30 cellular contexts compared by ENCODE assay signal in the genomic region with DNA sequence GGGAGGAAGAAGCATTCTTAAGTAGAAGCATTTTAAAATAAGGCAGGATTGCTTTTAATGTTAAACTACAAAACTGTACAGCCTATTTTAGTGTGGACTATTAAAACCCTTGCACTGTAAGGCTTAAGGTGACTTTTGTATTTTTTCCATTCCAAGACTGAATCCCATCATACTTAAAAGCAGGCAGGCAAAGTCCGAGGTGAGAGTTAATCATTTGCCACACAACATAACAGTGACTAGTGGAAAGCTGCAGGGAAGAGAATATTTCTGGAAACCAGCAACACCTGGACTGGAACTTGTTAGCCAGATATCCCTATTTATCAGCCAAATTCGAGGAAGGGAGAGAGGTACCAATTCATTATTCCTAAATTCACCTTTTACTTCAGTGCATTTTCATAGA. TPM values are rescaled to one million over a fixed set of nuclear protein-coding genes. Genes with fewer than 3 reads are reported as not detected.
DNase-seq lines count a peak whose midpoint lies in the region; ATAC-seq, FAIRE-seq and TF ChIP-seq lines count a peak whose summit lies in the region.
"Had no signal": no experiment of that assay in that cellular context is flagged by ENCODE, and none has a peak within 500 bp of the region (broad histone marks: within the 10 kb centered on the region; RNA-seq: fewer than 3 reads in every experiment).

No MANE protein-coding gene starts in this region.

- no peak overlapping the region for H2AFZ ChIP-seq in HepG2 (ENCODE audit: low read length)
- no peak overlapping the region for H2AFZ ChIP-seq in osteoblast (ENCODE audit: low read length)

- peaks cover 58% of the 10 kb centered on the region for H3K4me1 Mint-ChIP-seq in WTC11
- H3K4me1 Mint-ChIP-seq in stimulated activated effector memory CD8-positive, alpha-beta T cell treated with anti-CD3 and anti-CD28 coated beads, Interleukin-12 subunit alpha, Interleukin-12 subunit beta, amount 100 ng/mL, for 72 hours = peaks cover 20% of the 10 kb centered on the region

- ATAC-seq in HepG2 (peak; percentile 17), right lobe of liver (no peak), WTC11 (no peak), left lobe of liver (peak; percentile 27)
- no peak for ATAC-seq in stimulated activated effector memory CD8-positive, alpha-beta T cell treated with anti-CD3 and anti-CD28 coated beads, Interleukin-12 subunit alpha, Interleukin-12 subunit beta, amount 100 ng/mL, for 72 hours
- ATAC-seq: activated naive CD4-positive, alpha-beta T cell treated with anti-CD3 and anti-CD28 coated beads, Interleukin-2, amount 50 U/mL, for 72 hours; HCT116 had no signal

- DNase-seq in HepG2 (ENCODE audit: low spot score) (peak; percentile 68), right lobe of liver (no peak), WTC11 (ENCODE audit: low spot score) (no peak), left lobe of liver (ENCODE audit: low spot score) (no peak), transverse colon (no peak), osteoblast (ENCODE audit: insufficient read length, low spot score, missing footprints) (no peak), NCI-H2081 (lab: John Stamatoyannopoulos, UW) (no peak)
- DNase-seq in stimulated activated effector memory CD8-positive, alpha-beta T cell treated with anti-CD3 and anti-CD28 coated beads, Interleukin-12 subunit alpha, Interleukin-12 subunit beta, amount 100 ng/mL, for 72 hours (ENCODE audit: low spot score in 2 of 2) = no peak
- DNase-seq: 8988T; activated T-cell treated with anti-CD3 and anti-CD28 coated beads for 4 hours; CD4-positive, alpha-beta memory T cell; cortex of kidney; esophagus squamous epithelium; GDM1; KBM-7; left ventricle myocardium superior; midbrain; MM.1S; NCI-H1436; NCI-H2107; NCI-H446; nephron progenitor cell; SK-N-SH; stimulated activated naive CD4-positive, alpha-beta T cell treated with Interleukin-2 at 50 U/mL for 16 hours; T-helper 2 cell; thyroid gland had no signal

- intact Hi-C loops in HepG2 (cut with micrococcal nuclease; ENCODE audit: unreplicated experiment) (loop anchor here (10.0 kb wide), 1 partner anchor 362 kb away; no protein-coding TSS in a partner anchor), right lobe of liver (cut with DNase I) (no loop called here), transverse colon (cut with DNase I; ENCODE audit: low total_unique reads) (loop anchor here (5.0 kb wide), 1 partner anchor 745 kb away; no protein-coding TSS in a partner anchor)

- TF ChIP-seq CTCF in HepG2 (CRISPR knock-in tag; IDR thresholded peaks at IDR 0.05) (no peak), right lobe of liver (IDR thresholded peaks at IDR 0.05) (no peak), WTC11 (IDR thresholded peaks at IDR 0.05) (no peak), transverse colon (IDR thresholded peaks at IDR 0.05) (no peak), osteoblast (IDR thresholded peaks at IDR 0.05; ENCODE audit: extremely low read depth, low read depth, low read length) (no peak)

- no peak overlapping the region for H3K9ac ChIP-seq in HepG2 (ENCODE audit: insufficient read depth, low read depth, low read length)
- H3K9ac ChIP-seq: SK-N-SH had no signal

- TF ChIP-seq RAD21 in HepG2 (CRISPR knock-in tag; IDR thresholded peaks at IDR 0.05) = no peak

- H3K27me3 ChIP-seq in HepG2 (ENCODE audit: control insufficient read depth in 1 of 2, insufficient read depth in 2 of 2, low read length in 2 of 2) = no peaks in the 10 kb centered on the region; a peak in 1 of 5 replicates
- H3K27me3 ChIP-seq in right lobe of liver = no peaks in the 10 kb centered on the region
- H3K27me3 ChIP-seq in transverse colon = peaks cover 57% of the 10 kb centered on the region
- H3K27me3 ChIP-seq in osteoblast (ENCODE audit: insufficient read depth, low read length) = peaks cover 53% of the 10 kb centered on the region
- H3K27me3 ChIP-seq: thyroid gland had no signal

- TF ChIP-seq POLR2A in HepG2 (IDR thresholded peaks at IDR 0.05; ENCODE audit: insufficient read depth in 1 of 2, low read depth in 2 of 2, low read length in 2 of 2) (no peak), right lobe of liver (IDR thresholded peaks at IDR 0.05) (no peak), transverse colon (IDR thresholded peaks at IDR 0.05) (no peak)

- H3K36me3 Mint-ChIP-seq in WTC11 = no peaks in the 10 kb centered on the region
- H3K36me3 Mint-ChIP-seq in stimulated activated effector memory CD8-positive, alpha-beta T cell treated with anti-CD3 and anti-CD28 coated beads, Interleukin-12 subunit alpha, Interleukin-12 subunit beta, amount 100 ng/mL, for 72 hours = no peaks in the 10 kb centered on the region
- H3K36me3 Mint-ChIP-seq: CD4-positive, alpha-beta memory T cell had no signal

- no peaks in the 10 kb centered on the region for H4K20me1 ChIP-seq in HepG2 (ENCODE audit: insufficient read depth, low read length)
- no peaks in the 10 kb centered on the region for H4K20me1 ChIP-seq in osteoblast (ENCODE audit: insufficient read depth, low read length)

- H3K4me3 Mint-ChIP-seq in WTC11 = no peak overlapping the region
- H3K4me3 Mint-ChIP-seq in stimulated activated effector memory CD8-positive, alpha-beta T cell treated with anti-CD3 and anti-CD28 coated beads, Interleukin-12 subunit alpha, Interleukin-12 subunit beta, amount 100 ng/mL, for 72 hours = no peak overlapping the region

- H3K9me3 ChIP-seq in HepG2 (ENCODE audit: low read length) = no peaks in the 10 kb centered on the region
- no peaks in the 10 kb centered on the region for H3K9me3 ChIP-seq in right lobe of liver
- H3K9me3 ChIP-seq in transverse colon = no peaks in the 10 kb centered on the region
- no peaks in the 10 kb centered on the region for H3K9me3 ChIP-seq in osteoblast (ENCODE audit: low read depth, low read length)
- H3K9me3 ChIP-seq: esophagus squamous epithelium, SK-N-SH, thyroid gland had no signal

- H3K9me3 Mint-ChIP-seq in WTC11 = no peaks in the 10 kb centered on the region
- no peaks in the 10 kb centered on the region for H3K9me3 Mint-ChIP-seq in stimulated activated effector memory CD8-positive, alpha-beta T cell treated with anti-CD3 and anti-CD28 coated beads, Interleukin-12 subunit alpha, Interleukin-12 subunit beta, amount 100 ng/mL, for 72 hours
- H3K9me3 Mint-ChIP-seq: activated naive CD4-positive, alpha-beta T cell treated with anti-CD3 and anti-CD28 coated beads, Interleukin-2, amount 50 U/mL, for 72 hours; nephron progenitor cell had no signal

- no peak for TF ChIP-seq EP300 in HepG2 (IDR thresholded peaks at IDR 0.05; ENCODE audit: low read depth in 2 of 2, low read length in 2 of 2)
- no peak for TF ChIP-seq EP300 in HepG2 (CRISPR knock-in tag; IDR thresholded peaks at IDR 0.05; ENCODE audit: borderline replicate concordance)
- TF ChIP-seq EP300 in transverse colon (IDR thresholded peaks at IDR 0.05; ENCODE audit: low read depth) = no peak

- H3K4me2 ChIP-seq in HepG2 (ENCODE audit: low read depth, low read length) (peak overlapping the region; percentile 55), osteoblast (ENCODE audit: insufficient read depth, low read length) (no peak overlapping the region)

- CTCF ChIA-PET in HepG2 (lab: Yijun Ruan, JAX; ENCODE audit: low intra/inter-chr PET ratio, low total read pairs) = no interaction called here
- CTCF ChIA-PET in WTC11 (lab: Charles Lee) = no interaction called here

- H3K27ac Mint-ChIP-seq in WTC11 = peak overlapping the region; percentile 5; the same call in 1 of the 2 replicates
- no peak overlapping the region for H3K27ac Mint-ChIP-seq in stimulated activated effector memory CD8-positive, alpha-beta T cell treated with anti-CD3 and anti-CD28 coated beads, Interleukin-12 subunit alpha, Interleukin-12 subunit beta, amount 100 ng/mL, for 72 hours
- H3K27ac Mint-ChIP-seq: activated naive CD4-positive, alpha-beta T cell treated with anti-CD3 and anti-CD28 coated beads, Interleukin-2, amount 50 U/mL, for 72 hours; CD4-positive, alpha-beta memory T cell; nephron progenitor cell had no signal

- POLR2A ChIA-PET in HepG2 (lab: Yijun Ruan, JAX) (no interaction called here), WTC11 (lab: Charles Lee) (no interaction called here)

- H3K4me1 ChIP-seq in HepG2 (ENCODE audit: insufficient read depth, low read length) (peaks cover 56% of the 10 kb centered on the region), right lobe of liver (peaks cover 0 to 34% (median 0%) of the 10 kb centered on the region in 4 donors), transverse colon (peaks cover 0 to 40% (median 28%) of the 10 kb centered on the region in 4 donors), osteoblast (ENCODE audit: insufficient read depth, low read length) (peaks cover 20% of the 10 kb centered on the region)

- H3K27ac ChIP-seq in HepG2 (ENCODE audit: extremely low read length, insufficient read depth, low read length) = peak overlapping the region; percentile 60
- H3K27ac ChIP-seq in right lobe of liver = no peak overlapping the region
- peak overlapping the region; percentile 89 to 96 (median 92) for H3K27ac ChIP-seq in transverse colon
- H3K27ac ChIP-seq in osteoblast (ENCODE audit: low read depth, low read length) = no peak overlapping the region
- H3K27ac ChIP-seq: cardiac muscle cell, esophagus squamous epithelium, thyroid gland had no signal

- H3K27me3 Mint-ChIP-seq in WTC11 (ENCODE audit: low read depth) = peaks cover 16% of the 10 kb centered on the region

- peak; percentile 77 for FAIRE-seq in HepG2 (lab: Jason Lieb, UNC)
- FAIRE-seq: frontal cortex had no signal

- H3K79me2 ChIP-seq in HepG2 (ENCODE audit: insufficient read depth, low read length) (peaks cover 15% of the 10 kb centered on the region), osteoblast (ENCODE audit: insufficient read depth, low read length) (no peaks in the 10 kb centered on the region)

- in situ Hi-C loops in HepG2 (cut with HindIII; ENCODE audit: extremely low pct_ligation_motif_present, low pct_unique_long_range_greater_than_20kb) = loop anchor here (10.0 kb wide), 1 partner anchor 642 kb away; no protein-coding TSS in a partner anchor
- in situ Hi-C loops in transverse colon (cut with MboI; ENCODE audit: low pct_ligation_motif_present in 1 of 4, low pct_unique_long_range_greater_than_20kb in 1 of 4, low sequenced_read_pairs in 3 of 4) = no loop called here

- no peaks in the 10 kb centered on the region for H3K36me3 ChIP-seq in HepG2 (replicated peaks in 1 of 2; ENCODE audit: control insufficient read depth in 1 of 2, insufficient read depth in 2 of 2, low read length in 2 of 2)
- no peaks in the 10 kb centered on the region for H3K36me3 ChIP-seq in right lobe of liver
- H3K36me3 ChIP-seq in transverse colon = no peaks in the 10 kb centered on the region
- no peaks in the 10 kb centered on the region for H3K36me3 ChIP-seq in osteoblast (ENCODE audit: insufficient read depth, low read length)
- H3K36me3 ChIP-seq: cardiac muscle cell, esophagus squamous epithelium, thyroid gland had no signal

- WGBS in HepG2 (ENCODE audit: low lambda C conversion rate) = 0% methylated on average over 2 of the region's 2 CpGs
- 25% methylated on average over 2 of the region's 2 CpGs for WGBS in right lobe of liver (ENCODE audit: insufficient coverage, low coverage, low lambda C conversion rate, missing lambda C conversion rate)
- WGBS in transverse colon (ENCODE audit: low coverage in 1 of 2), 2 donors = 52 to 53% methylated on average over 2 of the region's 2 CpGs

- BruUV-seq in HepG2 (replicated peaks; lab: Mats Ljungman, UMichigan) = no TSS peak

- H3K4me3 ChIP-seq in HepG2 (replicated peaks in 1 of 3; ENCODE audit: insufficient read depth in 1 of 3, low read depth in 2 of 3, low read length in 3 of 3) (peak overlapping the region in 1 of 3 experiments; percentile 35; a peak in 1 of 6 replicates), right lobe of liver (no peak overlapping the region), transverse colon (peak overlapping the region in 3 of 4 donors; percentile 67 to 71 (median 69)), osteoblast (ENCODE audit: insufficient read depth, low read length) (no peak overlapping the region)
- H3K4me3 ChIP-seq: cardiac muscle cell, thyroid gland had no signal

RNA-seq across cellular contexts. Expression of gene PRR15, which starts 3.5 kb away (rescaled TPM):
- total RNA-seq in HepG2 (2016; rRNA removed; fragmentation: Illumina TruSeq; extraction: Trizol) (6.2 and 7.8 TPM in 2 replicates), right lobe of liver (1 to 10 TPM in 1 of 6 experiments, under 1 TPM in 2, not detected in 3; 0.18 to 1.3 (median 0.42) TPM), WTC11 (2021) (17.6 to 22.7 TPM (median 21.2 TPM) in 3 replicates), left lobe of liver (not detected), transverse colon (100 to 1,000 TPM in 3 of 4 donors, 10 to 100 TPM in 1; 53.3 to 443 (median 294) TPM), osteoblast (1.1 and 1.2 TPM in 2 replicates)
- 2.9 and 3.6 TPM in 2 replicates for total RNA-seq in HepG2 (2016; cell fraction: cytosol; rRNA removed; fragmentation: Illumina TruSeq; extraction: Trizol; ENCODE audit: low read depth)
- 4.6 and 9.4 TPM in 2 replicates for total RNA-seq in HepG2 (2016; cell fraction: insoluble cytoplasmic fraction; rRNA removed; fragmentation: Illumina TruSeq; extraction: Trizol)
- 7.8 and 8.3 TPM in 2 replicates for total RNA-seq in HepG2 (2016; cell fraction: membrane; rRNA removed; fragmentation: Illumina TruSeq; extraction: Trizol)
- total RNA-seq in HepG2 (2016; cell fraction: nucleus; rRNA removed; fragmentation: Illumina TruSeq; extraction: Trizol) = 7.4 and 7.9 TPM in 2 replicates
- polyA plus RNA-seq in HepG2 (2011; rRNA removed) = 2.3 and 3.2 TPM in 2 replicates
- polyA plus RNA-seq in HepG2 (2011; cell fraction: cytosol; rRNA removed) = 2.9 and 3.1 TPM in 2 replicates
- polyA plus RNA-seq in HepG2 (2011; cell fraction: nucleus; rRNA removed) = 2.3 and 3.0 TPM in 2 replicates
- 2.8 and 3.6 TPM in 2 replicates for polyA plus RNA-seq in HepG2 (2012)
- 2.1 and 2.9 TPM in 2 replicates for polyA plus RNA-seq in HepG2 (2016; cell fraction: cytosol; fragmentation: Illumina TruSeq; extraction: Trizol; ENCODE audit: low read depth)
- 8.8 and 9.5 TPM in 2 replicates for polyA plus RNA-seq in HepG2 (2016; cell fraction: insoluble cytoplasmic fraction; fragmentation: Illumina TruSeq; extraction: Trizol; ENCODE audit: low read depth)
- 6.8 and 6.9 TPM in 2 replicates for polyA plus RNA-seq in HepG2 (2016; cell fraction: membrane; fragmentation: Illumina TruSeq; extraction: Trizol; ENCODE audit: low read depth)
- 11.5 and 13.0 TPM in 2 replicates for polyA plus RNA-seq in HepG2 (2016; cell fraction: nucleus; fragmentation: Illumina TruSeq; extraction: Trizol; ENCODE audit: insufficient read depth, low read depth)
- 0.19 and 2.5 TPM in 2 replicates for polyA minus RNA-seq in HepG2 (2011; rRNA and poly(A)+ RNA removed; ENCODE audit: low replicate concordance)
- 2.4 and 2.6 TPM in 2 replicates for polyA minus RNA-seq in HepG2 (2011; cell fraction: cytosol; rRNA and poly(A)+ RNA removed)
- 2.4 and 2.8 TPM in 2 replicates for polyA minus RNA-seq in HepG2 (2011; cell fraction: nucleus; rRNA and poly(A)+ RNA removed)
- total RNA-seq: activated naive CD4-positive, alpha-beta T cell treated with anti-CD3 and anti-CD28 coated beads, Interleukin-2, amount 50 U/mL, for 72 hours; CD4-positive, alpha-beta memory T cell had no signal
- polyA plus RNA-seq: CD4-positive, alpha-beta memory T cell had no signal

Comparison
In these comparisons a context has a peak if more than half of its experiments do, and no peak if none do; other contexts are left out.
1. ATAC-seq: peak in HepG2 (single experiment) and left lobe of liver (single experiment); none in right lobe of liver (0 of 4), WTC11 (single experiment) and stimulated activated effector memory CD8-positive, alpha-beta T cell treated with anti-CD3 and anti-CD28 coated beads, Interleukin-12 subunit alpha, Interleukin-12 subunit beta, amount 100 ng/mL, for 72 hours (single experiment).
2. H3K27ac ChIP-seq: peak in HepG2 (single experiment) and transverse colon (4 of 4); none in right lobe of liver (0 of 3) and osteoblast (single experiment).
3. intact Hi-C loops: an anchor here in HepG2 (10.0 kb wide) and transverse colon (5.0 kb wide); none called in right lobe of liver.
4. H3K4me3 ChIP-seq: peak in transverse colon (3 of 4); none in right lobe of liver (0 of 3) and osteoblast (single experiment).
5. Of the 50 proteins assayed by ChIP-seq in both HepG2 and WTC11: peak only in HepG2: FOXP4 and PRDM15; only in WTC11: none; in both: none; in neither: 48.